Comparison of ENCODE assay signal across 1 cellular context in genomic region chr17:31513731-31514427, GRCh38.
TF ChIP-seq lines count a peak whose summit lies in the region.

No MANE protein-coding gene starts in this region.

TF ChIP-seq in H1, 55 proteins besides CTCF, POLR2A, EP300 and RAD21:
- TF ChIP-seq SUZ12 (IDR thresholded peaks at IDR 0.05; ENCODE audit: low read length) (no peak), MAFK (IDR thresholded peaks at IDR 0.05; ENCODE audit: low read depth, low read length) (no peak), POLR2AphosphoS5 (IDR thresholded peaks at IDR 0.05; ENCODE audit: low read depth, low read length) (no peak), KDM1A (IDR thresholded peaks at IDR 0.05; ENCODE audit: borderline replicate concordance, low read length) (no peak), JUN (IDR thresholded peaks at IDR 0.05; ENCODE audit: low read depth, low read length) (no peak), CHD1 (IDR thresholded peaks at IDR 0.05; ENCODE audit: low read depth, low read length) (no peak)
TF ChIP-seq in H1: peak in this region for 0.
